Comparison of ENCODE assay signal across 1 cellular context in the genomic region with DNA sequence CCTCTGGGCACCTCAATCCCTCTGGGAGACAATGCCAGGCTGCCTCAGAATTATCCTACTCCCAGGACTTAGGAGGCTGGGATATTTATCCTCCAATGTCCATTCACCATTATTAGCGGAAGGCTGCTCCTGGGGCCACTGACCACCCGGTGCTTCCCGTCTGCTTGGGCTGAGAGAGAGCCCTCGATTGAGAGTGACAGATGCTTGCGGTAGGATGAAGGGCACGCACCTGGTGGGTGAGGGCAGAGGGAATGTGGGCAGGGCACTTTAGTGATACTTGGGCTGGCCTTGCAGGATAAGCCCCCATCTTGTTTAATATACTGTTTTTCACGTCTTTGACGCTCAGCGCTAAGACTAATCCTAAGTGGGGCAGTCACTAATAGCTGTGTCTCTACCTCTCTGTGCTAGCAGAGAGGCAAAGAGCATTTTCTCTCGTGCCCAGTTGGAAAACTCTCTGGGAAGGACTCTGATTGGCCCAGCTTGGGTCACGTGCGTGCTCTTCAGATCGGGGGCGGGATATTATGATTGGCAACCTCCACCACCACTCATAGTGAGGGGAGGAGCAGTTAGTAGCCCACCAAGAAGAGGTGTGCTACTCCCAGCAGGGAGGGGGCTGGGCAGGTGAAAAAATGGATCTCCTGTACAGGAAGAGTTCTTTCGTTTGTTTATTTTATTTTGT.
TF ChIP-seq lines count a peak whose summit lies in the region.

No MANE protein-coding gene starts in this region.

TF ChIP-seq in SK-N-SH treated with all-trans-retinoic acid at 6 μM for 48 hours, 23 proteins besides CTCF, POLR2A, EP300 and RAD21 (continued from another document):
- no peak for TF ChIP-seq ZNF70 (CRISPR knock-in tag; IDR thresholded peaks at IDR 0.05)
- TF ChIP-seq ZNF8 (CRISPR knock-in tag; IDR thresholded peaks at IDR 0.05): no peak
- TF ChIP-seq ZNF565 (CRISPR knock-in tag; conservative IDR thresholded peaks at IDR 0.05; ENCODE audit: low read depth): no peak
- TF ChIP-seq ZFP3 (CRISPR knock-in tag; IDR thresholded peaks at IDR 0.05): no peak
- TF ChIP-seq BACH2 (CRISPR knock-in tag; IDR thresholded peaks at IDR 0.05; ENCODE audit: borderline replicate concordance): no peak
- TF ChIP-seq ARNTL (CRISPR knock-in tag; IDR thresholded peaks at IDR 0.05; ENCODE audit: borderline replicate concordance, low read depth): no peak
- TF ChIP-seq ESRRG (CRISPR knock-in tag; IDR thresholded peaks at IDR 0.05): no peak
